ENCODE assay signal across 1 cellular context in the genomic region with DNA sequence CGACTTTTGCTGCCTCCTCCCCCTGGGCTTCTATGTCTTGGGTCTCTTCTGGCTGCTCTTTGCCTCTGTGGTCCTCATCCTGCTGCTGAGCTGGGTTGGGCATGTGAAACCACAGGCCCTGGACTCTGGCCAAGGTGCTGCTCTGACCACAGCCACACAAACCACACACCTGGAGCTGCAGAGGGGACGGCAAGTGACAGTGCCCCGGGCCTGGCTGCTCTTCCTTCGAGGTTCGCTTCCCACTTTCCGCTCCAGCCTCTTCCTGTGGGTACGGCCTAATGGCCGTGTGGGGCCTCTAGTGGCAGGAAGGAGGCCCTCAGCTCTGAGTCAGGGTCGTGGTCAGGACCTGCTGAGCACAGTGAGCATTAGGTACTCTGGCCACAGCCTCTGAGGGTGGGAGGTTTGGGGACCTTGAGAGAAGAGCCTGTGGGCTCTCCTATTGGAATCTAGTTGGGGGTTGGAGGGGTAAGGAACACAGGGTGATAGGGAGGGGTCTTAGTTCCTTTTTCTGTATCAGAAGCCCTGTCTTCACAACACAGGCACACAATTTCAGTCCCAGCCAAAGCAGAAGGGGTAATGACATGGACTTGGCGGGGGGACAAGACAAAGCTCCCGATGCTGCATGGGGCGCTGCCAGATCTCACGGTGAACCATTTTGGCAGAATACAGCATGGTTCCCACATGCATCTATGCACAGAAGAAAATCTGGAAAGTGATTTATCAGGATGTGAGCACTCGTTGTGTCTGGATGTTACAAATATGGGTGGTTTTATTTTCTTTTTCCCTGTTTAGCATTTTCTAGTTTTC.
TF ChIP-seq lines count a peak whose summit lies in the region.

No MANE protein-coding gene starts in this region.

TF ChIP-seq in HepG2, 621 proteins besides CTCF, POLR2A, EP300 and RAD21 (continued from another document and continues in another):
- TF ChIP-seq, protein P1, sequence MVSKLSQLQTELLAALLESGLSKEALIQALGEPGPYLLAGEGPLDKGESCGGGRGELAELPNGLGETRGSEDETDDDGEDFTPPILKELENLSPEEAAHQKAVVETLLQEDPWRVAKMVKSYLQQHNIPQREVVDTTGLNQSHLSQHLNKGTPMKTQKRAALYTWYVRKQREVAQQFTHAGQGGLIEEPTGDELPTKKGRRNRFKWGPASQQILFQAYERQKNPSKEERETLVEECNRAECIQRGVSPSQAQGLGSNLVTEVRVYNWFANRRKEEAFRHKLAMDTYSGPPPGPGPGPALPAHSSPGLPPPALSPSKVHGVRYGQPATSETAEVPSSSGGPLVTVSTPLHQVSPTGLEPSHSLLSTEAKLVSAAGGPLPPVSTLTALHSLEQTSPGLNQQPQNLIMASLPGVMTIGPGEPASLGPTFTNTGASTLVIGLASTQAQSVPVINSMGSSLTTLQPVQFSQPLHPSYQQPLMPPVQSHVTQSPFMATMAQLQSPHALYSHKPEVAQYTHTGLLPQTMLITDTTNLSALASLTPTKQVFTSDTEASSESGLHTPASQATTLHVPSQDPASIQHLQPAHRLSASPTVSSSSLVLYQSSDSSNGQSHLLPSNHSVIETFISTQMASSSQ (IDR thresholded peaks at IDR 0.05; ENCODE audit: low read depth), result no peak
- TF ChIP-seq, protein P1 (CRISPR knock-in tag; IDR thresholded peaks at IDR 0.05; ENCODE audit: borderline replicate concordance), result no peak
- TF ChIP-seq, protein P2, sequence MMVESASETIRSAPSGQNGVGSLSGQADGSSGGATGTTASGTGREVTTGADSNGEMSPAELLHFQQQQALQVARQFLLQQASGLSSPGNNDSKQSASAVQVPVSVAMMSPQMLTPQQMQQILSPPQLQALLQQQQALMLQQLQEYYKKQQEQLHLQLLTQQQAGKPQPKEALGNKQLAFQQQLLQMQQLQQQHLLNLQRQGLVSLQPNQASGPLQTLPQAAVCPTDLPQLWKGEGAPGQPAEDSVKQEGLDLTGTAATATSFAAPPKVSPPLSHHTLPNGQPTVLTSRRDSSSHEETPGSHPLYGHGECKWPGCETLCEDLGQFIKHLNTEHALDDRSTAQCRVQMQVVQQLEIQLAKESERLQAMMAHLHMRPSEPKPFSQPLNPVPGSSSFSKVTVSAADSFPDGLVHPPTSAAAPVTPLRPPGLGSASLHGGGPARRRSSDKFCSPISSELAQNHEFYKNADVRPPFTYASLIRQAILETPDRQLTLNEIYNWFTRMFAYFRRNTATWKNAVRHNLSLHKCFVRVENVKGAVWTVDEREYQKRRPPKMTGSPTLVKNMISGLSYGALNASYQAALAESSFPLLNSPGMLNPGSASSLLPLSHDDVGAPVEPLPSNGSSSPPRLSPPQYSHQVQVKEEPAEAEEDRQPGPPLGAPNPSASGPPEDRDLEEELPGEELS (CRISPR knock-in tag; IDR thresholded peaks at IDR 0.05), result 0 out of 2 replicates have a peak, but pooled peaks have one; percentile 15
- TF ChIP-seq NR2F1 (CRISPR knock-in tag; IDR thresholded peaks at IDR 0.05), result no peak
- TF ChIP-seq, protein P3, sequence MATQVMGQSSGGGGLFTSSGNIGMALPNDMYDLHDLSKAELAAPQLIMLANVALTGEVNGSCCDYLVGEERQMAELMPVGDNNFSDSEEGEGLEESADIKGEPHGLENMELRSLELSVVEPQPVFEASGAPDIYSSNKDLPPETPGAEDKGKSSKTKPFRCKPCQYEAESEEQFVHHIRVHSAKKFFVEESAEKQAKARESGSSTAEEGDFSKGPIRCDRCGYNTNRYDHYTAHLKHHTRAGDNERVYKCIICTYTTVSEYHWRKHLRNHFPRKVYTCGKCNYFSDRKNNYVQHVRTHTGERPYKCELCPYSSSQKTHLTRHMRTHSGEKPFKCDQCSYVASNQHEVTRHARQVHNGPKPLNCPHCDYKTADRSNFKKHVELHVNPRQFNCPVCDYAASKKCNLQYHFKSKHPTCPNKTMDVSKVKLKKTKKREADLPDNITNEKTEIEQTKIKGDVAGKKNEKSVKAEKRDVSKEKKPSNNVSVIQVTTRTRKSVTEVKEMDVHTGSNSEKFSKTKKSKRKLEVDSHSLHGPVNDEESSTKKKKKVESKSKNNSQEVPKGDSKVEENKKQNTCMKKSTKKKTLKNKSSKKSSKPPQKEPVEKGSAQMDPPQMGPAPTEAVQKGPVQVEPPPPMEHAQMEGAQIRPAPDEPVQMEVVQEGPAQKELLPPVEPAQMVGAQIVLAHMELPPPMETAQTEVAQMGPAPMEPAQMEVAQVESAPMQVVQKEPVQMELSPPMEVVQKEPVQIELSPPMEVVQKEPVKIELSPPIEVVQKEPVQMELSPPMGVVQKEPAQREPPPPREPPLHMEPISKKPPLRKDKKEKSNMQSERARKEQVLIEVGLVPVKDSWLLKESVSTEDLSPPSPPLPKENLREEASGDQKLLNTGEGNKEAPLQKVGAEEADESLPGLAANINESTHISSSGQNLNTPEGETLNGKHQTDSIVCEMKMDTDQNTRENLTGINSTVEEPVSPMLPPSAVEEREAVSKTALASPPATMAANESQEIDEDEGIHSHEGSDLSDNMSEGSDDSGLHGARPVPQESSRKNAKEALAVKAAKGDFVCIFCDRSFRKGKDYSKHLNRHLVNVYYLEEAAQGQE (IDR thresholded peaks at IDR 0.05; ENCODE audit: borderline replicate concordance in 1 of 2, low read depth in 1 of 2, low read length in 2 of 2), result peak in 1 of 2 experiments; percentile 64; a peak in 2 of 4 replicates
- TF ChIP-seq FOSL2 (CRISPR knock-in tag; IDR thresholded peaks at IDR 0.05), result peak; percentile 45
- peak; percentile 61 for TF ChIP-seq POLR2G (IDR thresholded peaks at IDR 0.05; ENCODE audit: low read depth, low read length)
- TF ChIP-seq, protein P4, sequence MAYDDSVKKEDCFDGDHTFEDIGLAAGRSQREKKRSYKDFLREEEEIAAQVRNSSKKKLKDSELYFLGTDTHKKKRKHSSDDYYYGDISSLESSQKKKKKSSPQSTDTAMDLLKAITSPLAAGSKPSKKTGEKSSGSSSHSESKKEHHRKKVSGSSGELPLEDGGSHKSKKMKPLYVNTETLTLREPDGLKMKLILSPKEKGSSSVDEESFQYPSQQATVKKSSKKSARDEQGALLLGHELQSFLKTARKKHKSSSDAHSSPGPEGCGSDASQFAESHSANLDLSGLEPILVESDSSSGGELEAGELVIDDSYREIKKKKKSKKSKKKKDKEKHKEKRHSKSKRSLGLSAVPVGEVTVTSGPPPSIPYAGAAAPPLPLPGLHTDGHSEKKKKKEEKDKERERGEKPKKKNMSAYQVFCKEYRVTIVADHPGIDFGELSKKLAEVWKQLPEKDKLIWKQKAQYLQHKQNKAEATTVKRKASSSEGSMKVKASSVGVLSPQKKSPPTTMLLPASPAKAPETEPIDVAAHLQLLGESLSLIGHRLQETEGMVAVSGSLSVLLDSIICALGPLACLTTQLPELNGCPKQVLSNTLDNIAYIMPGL (CRISPR knock-in tag; IDR thresholded peaks at IDR 0.05; ENCODE audit: borderline replicate concordance in 1 of 2, low read depth in 1 of 2), result peak; percentile 57 to 70; a peak in 3 of 4 replicates
- TF ChIP-seq ZNF430 (CRISPR knock-in tag; IDR thresholded peaks at IDR 0.05), result peak; percentile 37; the same call in 1 of the 2 replicates
- TF ChIP-seq, protein P5, sequence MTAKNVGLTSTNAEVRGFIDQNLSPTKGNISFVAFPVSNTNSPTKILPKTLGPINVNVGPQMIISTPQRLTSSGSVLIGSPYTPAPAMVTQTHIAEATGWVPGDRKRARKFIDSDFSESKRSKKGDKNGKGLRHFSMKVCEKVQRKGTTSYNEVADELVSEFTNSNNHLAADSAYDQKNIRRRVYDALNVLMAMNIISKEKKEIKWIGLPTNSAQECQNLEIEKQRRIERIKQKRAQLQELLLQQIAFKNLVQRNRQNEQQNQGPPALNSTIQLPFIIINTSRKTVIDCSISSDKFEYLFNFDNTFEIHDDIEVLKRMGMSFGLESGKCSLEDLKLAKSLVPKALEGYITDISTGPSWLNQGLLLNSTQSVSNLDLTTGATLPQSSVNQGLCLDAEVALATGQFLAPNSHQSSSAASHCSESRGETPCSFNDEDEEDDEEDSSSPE (CRISPR knock-in tag; IDR thresholded peaks at IDR 0.05), result 0 out of 2 replicates have a peak, but pooled peaks have one; percentile 25
- TF ChIP-seq, protein P6, sequence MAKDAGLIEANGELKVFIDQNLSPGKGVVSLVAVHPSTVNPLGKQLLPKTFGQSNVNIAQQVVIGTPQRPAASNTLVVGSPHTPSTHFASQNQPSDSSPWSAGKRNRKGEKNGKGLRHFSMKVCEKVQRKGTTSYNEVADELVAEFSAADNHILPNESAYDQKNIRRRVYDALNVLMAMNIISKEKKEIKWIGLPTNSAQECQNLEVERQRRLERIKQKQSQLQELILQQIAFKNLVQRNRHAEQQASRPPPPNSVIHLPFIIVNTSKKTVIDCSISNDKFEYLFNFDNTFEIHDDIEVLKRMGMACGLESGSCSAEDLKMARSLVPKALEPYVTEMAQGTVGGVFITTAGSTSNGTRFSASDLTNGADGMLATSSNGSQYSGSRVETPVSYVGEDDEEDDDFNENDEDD (CRISPR knock-in tag; IDR thresholded peaks at IDR 0.05; ENCODE audit: borderline replicate concordance), result peak; percentile 54; the same call in 1 of the 2 replicates
- TF ChIP-seq, protein P7, sequence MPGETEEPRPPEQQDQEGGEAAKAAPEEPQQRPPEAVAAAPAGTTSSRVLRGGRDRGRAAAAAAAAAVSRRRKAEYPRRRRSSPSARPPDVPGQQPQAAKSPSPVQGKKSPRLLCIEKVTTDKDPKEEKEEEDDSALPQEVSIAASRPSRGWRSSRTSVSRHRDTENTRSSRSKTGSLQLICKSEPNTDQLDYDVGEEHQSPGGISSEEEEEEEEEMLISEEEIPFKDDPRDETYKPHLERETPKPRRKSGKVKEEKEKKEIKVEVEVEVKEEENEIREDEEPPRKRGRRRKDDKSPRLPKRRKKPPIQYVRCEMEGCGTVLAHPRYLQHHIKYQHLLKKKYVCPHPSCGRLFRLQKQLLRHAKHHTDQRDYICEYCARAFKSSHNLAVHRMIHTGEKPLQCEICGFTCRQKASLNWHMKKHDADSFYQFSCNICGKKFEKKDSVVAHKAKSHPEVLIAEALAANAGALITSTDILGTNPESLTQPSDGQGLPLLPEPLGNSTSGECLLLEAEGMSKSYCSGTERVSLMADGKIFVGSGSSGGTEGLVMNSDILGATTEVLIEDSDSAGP (CRISPR knock-in tag; IDR thresholded peaks at IDR 0.05; ENCODE audit: borderline replicate concordance), result peak; percentile 80; the same call in 1 of the 2 replicates
- TF ChIP-seq FOXC1 (CRISPR knock-in tag; IDR thresholded peaks at IDR 0.05; ENCODE audit: borderline replicate concordance), result no peak
- TF ChIP-seq ZNF781 (CRISPR knock-in tag; IDR thresholded peaks at IDR 0.05; ENCODE audit: borderline replicate concordance, not compliant biosample characterization), result peak; percentile 55
- TF ChIP-seq MYC (CRISPR knock-in tag; IDR thresholded peaks at IDR 0.05; ENCODE audit: borderline replicate concordance), result peak; percentile 47; the same call in 1 of the 2 replicates
- no peak for TF ChIP-seq ZNF841 (CRISPR knock-in tag; IDR thresholded peaks at IDR 0.05; ENCODE audit: borderline replicate concordance)
- TF ChIP-seq, protein P8, sequence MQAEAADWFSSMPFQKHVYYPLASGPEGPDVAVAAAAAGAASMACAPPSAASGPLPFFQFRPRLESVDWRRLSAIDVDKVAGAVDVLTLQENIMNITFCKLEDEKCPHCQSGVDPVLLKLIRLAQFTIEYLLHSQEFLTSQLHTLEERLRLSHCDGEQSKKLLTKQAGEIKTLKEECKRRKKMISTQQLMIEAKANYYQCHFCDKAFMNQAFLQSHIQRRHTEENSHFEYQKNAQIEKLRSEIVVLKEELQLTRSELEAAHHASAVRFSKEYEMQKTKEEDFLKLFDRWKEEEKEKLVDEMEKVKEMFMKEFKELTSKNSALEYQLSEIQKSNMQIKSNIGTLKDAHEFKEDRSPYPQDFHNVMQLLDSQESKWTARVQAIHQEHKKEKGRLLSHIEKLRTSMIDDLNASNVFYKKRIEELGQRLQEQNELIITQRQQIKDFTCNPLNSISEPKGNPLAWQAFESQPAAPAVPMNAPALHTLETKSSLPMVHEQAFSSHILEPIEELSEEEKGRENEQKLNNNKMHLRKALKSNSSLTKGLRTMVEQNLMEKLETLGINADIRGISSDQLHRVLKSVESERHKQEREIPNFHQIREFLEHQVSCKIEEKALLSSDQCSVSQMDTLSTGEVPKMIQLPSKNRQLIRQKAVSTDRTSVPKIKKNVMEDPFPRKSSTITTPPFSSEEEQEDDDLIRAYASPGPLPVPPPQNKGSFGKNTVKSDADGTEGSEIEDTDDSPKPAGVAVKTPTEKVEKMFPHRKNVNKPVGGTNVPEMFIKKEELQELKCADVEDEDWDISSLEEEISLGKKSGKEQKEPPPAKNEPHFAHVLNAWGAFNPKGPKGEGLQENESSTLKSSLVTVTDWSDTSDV (CRISPR knock-in tag; IDR thresholded peaks at IDR 0.05), result 0 out of 2 replicates have a peak, but pooled peaks have one; percentile 31
- TF ChIP-seq, protein P9, sequence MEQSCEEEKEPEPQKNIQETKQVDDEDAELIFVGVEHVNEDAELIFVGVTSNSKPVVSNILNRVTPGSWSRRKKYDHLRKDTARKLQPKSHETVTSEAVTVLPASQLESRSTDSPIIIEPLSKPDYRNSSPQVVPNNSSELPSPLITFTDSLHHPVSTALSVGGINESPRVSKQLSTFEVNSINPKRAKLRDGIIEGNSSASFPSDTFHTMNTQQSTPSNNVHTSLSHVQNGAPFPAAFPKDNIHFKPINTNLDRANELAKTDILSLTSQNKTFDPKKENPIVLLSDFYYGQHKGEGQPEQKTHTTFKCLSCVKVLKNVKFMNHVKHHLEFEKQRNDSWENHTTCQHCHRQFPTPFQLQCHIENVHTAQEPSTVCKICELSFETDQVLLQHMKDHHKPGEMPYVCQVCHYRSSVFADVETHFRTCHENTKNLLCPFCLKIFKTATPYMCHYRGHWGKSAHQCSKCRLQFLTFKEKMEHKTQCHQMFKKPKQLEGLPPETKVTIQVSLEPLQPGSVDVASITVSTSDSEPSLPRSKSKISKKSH (CRISPR knock-in tag; IDR thresholded peaks at IDR 0.05; ENCODE audit: borderline replicate concordance), result peak; percentile 76; the same call in 1 of the 2 replicates
- peak; percentile 70 for TF ChIP-seq XRCC5 (optimal IDR thresholded peaks at IDR 0.05; ENCODE audit: low read length)
- TF ChIP-seq SNAI1 (CRISPR knock-in tag; IDR thresholded peaks at IDR 0.05; ENCODE audit: borderline replicate concordance), result no peak
- peak; percentile 9; the same call in 1 of the 2 replicates for TF ChIP-seq MED1 (CRISPR knock-in tag; IDR thresholded peaks at IDR 0.05)
